2 cellular contexts compared by ENCODE assay signal in the genomic region with DNA sequence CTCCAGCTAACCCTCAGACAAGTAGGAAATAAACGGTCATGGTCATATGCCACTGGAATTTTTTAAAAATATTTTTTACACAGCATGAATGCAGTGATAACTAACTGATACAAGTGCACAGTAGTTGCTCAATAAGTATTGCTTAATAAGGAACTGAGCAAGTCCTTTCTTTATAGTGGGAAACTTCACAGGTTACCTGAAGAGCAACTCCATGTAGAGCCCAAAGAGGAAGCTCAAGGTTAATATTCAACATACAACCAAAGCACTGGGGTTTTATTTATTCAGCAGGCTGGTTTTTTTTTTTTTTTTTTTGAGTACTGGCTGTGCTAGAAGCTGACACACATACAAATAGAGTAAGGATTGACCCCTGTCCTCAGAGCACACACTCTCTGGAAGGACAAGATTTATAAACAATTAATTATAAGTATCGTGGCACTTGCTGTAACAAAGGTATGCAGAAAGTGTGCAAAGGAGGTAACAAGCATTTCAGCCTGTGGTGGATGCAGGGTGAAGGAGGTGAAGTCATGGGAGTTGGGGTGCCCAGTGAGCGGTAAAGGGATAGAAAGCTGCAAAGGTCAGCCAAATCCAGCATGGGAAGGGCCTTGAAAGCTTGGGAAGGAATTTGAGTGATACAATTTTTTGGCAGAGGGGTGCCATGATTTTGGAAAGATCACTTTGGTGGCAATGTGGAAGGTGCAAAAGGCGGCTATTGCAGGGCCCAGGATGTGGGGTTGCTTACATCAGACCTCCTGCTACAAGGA.
TF ChIP-seq lines count a peak whose summit lies in the region.

No MANE protein-coding gene starts in this region.

TF ChIP-seq in A549, 52 proteins besides CTCF, POLR2A, EP300 and RAD21 (continued from another document):
- TF ChIP-seq HMGXB4 (CRISPR knock-in tag; IDR thresholded peaks at IDR 0.05; ENCODE audit: borderline replicate concordance) (no peak), NFE2L2 (conservative IDR thresholded peaks at IDR 0.05; ENCODE audit: low read length) (no peak), CHD4 (IDR thresholded peaks at IDR 0.05; ENCODE audit: borderline replicate concordance) (no peak), CBX8 (IDR thresholded peaks at IDR 0.05) (no peak), HDAC2 (IDR thresholded peaks at IDR 0.05) (no peak), RCOR1 (IDR thresholded peaks at IDR 0.05; ENCODE audit: low read depth, low read length) (no peak), CEBPB (IDR thresholded peaks at IDR 0.05) (peak; percentile 92 to 96), MAFK (IDR thresholded peaks at IDR 0.05; ENCODE audit: partially characterized antibody) (no peak), ZSCAN20 (CRISPR knock-in tag; IDR thresholded peaks at IDR 0.05) (no peak), TFCP2L1 (CRISPR knock-in tag; IDR thresholded peaks at IDR 0.05) (no peak), POLR2AphosphoS2 (conservative IDR thresholded peaks at IDR 0.05; ENCODE audit: low read length) (no peak), RARB (CRISPR knock-in tag; IDR thresholded peaks at IDR 0.05) (no peak)
- TF ChIP-seq, protein P1, sequence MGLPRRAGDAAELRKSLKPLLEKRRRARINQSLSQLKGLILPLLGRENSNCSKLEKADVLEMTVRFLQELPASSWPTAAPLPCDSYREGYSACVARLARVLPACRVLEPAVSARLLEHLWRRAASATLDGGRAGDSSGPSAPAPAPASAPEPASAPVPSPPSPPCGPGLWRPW (IDR thresholded peaks at IDR 0.05) = peak; percentile 89
- TF ChIP-seq, protein P2, sequence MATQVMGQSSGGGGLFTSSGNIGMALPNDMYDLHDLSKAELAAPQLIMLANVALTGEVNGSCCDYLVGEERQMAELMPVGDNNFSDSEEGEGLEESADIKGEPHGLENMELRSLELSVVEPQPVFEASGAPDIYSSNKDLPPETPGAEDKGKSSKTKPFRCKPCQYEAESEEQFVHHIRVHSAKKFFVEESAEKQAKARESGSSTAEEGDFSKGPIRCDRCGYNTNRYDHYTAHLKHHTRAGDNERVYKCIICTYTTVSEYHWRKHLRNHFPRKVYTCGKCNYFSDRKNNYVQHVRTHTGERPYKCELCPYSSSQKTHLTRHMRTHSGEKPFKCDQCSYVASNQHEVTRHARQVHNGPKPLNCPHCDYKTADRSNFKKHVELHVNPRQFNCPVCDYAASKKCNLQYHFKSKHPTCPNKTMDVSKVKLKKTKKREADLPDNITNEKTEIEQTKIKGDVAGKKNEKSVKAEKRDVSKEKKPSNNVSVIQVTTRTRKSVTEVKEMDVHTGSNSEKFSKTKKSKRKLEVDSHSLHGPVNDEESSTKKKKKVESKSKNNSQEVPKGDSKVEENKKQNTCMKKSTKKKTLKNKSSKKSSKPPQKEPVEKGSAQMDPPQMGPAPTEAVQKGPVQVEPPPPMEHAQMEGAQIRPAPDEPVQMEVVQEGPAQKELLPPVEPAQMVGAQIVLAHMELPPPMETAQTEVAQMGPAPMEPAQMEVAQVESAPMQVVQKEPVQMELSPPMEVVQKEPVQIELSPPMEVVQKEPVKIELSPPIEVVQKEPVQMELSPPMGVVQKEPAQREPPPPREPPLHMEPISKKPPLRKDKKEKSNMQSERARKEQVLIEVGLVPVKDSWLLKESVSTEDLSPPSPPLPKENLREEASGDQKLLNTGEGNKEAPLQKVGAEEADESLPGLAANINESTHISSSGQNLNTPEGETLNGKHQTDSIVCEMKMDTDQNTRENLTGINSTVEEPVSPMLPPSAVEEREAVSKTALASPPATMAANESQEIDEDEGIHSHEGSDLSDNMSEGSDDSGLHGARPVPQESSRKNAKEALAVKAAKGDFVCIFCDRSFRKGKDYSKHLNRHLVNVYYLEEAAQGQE (IDR thresholded peaks at IDR 0.05) = no peak

TF ChIP-seq in liver, 16 proteins besides CTCF, POLR2A, EP300 and RAD21 (continued from another document):
- TF ChIP-seq HNF4A (conservative IDR thresholded peaks at IDR 0.05) (peak; percentile 84 to 87), HNF4G (IDR thresholded peaks at IDR 0.05) (peak; percentile 46), FOXA1 (IDR thresholded peaks at IDR 0.05) (no peak), TAF1 (conservative IDR thresholded peaks at IDR 0.05) (no peak), FOXA2 (IDR thresholded peaks at IDR 0.05) (peak; percentile 58), ATF3 (IDR thresholded peaks at IDR 0.05) (no peak), YY1 (IDR thresholded peaks at IDR 0.05) (peak; percentile 53), RXRA (IDR thresholded peaks at IDR 0.05) (peak; percentile 90 to 91)
- TF ChIP-seq, protein P3, sequence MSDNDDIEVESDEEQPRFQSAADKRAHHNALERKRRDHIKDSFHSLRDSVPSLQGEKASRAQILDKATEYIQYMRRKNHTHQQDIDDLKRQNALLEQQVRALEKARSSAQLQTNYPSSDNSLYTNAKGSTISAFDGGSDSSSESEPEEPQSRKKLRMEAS (IDR thresholded peaks at IDR 0.05) = peak; percentile 69
- TF ChIP-seq, protein P2 (IDR thresholded peaks at IDR 0.05) = peak; percentile 43
